Comparison of ENCODE assay signal across 1 cellular context in the genomic region with DNA sequence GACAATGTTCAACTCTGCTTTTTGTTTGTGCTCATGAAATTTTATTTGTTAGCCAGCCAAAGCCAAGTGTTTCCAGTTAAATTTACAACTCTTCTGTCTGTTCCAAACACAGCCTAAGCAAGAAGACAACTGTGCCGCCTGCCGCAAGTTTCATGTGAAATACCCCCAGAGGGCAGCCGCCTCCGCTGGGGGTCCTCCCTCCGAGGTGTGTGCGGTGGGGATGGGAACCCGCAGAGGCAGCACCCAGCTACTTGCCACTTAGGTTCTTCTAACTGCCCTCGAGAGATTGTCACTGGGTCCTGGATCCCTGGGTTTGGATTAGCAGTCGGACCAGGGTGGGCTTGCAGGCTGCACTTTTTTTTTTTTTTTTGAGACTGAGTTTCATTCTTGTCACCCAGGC.
TF ChIP-seq lines count a peak whose summit lies in the region.

No MANE protein-coding gene starts in this region.

TF ChIP-seq in WTC11, 78 proteins besides CTCF, POLR2A, EP300 and RAD21 (continued from another document):
- TF ChIP-seq, protein P1, sequence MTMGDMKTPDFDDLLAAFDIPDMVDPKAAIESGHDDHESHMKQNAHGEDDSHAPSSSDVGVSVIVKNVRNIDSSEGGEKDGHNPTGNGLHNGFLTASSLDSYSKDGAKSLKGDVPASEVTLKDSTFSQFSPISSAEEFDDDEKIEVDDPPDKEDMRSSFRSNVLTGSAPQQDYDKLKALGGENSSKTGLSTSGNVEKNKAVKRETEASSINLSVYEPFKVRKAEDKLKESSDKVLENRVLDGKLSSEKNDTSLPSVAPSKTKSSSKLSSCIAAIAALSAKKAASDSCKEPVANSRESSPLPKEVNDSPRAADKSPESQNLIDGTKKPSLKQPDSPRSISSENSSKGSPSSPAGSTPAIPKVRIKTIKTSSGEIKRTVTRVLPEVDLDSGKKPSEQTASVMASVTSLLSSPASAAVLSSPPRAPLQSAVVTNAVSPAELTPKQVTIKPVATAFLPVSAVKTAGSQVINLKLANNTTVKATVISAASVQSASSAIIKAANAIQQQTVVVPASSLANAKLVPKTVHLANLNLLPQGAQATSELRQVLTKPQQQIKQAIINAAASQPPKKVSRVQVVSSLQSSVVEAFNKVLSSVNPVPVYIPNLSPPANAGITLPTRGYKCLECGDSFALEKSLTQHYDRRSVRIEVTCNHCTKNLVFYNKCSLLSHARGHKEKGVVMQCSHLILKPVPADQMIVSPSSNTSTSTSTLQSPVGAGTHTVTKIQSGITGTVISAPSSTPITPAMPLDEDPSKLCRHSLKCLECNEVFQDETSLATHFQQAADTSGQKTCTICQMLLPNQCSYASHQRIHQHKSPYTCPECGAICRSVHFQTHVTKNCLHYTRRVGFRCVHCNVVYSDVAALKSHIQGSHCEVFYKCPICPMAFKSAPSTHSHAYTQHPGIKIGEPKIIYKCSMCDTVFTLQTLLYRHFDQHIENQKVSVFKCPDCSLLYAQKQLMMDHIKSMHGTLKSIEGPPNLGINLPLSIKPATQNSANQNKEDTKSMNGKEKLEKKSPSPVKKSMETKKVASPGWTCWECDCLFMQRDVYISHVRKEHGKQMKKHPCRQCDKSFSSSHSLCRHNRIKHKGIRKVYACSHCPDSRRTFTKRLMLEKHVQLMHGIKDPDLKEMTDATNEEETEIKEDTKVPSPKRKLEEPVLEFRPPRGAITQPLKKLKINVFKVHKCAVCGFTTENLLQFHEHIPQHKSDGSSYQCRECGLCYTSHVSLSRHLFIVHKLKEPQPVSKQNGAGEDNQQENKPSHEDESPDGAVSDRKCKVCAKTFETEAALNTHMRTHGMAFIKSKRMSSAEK (CRISPR knock-in tag; IDR thresholded peaks at IDR 0.05; ENCODE audit: borderline replicate concordance): no peak
- TF ChIP-seq, protein P2, sequence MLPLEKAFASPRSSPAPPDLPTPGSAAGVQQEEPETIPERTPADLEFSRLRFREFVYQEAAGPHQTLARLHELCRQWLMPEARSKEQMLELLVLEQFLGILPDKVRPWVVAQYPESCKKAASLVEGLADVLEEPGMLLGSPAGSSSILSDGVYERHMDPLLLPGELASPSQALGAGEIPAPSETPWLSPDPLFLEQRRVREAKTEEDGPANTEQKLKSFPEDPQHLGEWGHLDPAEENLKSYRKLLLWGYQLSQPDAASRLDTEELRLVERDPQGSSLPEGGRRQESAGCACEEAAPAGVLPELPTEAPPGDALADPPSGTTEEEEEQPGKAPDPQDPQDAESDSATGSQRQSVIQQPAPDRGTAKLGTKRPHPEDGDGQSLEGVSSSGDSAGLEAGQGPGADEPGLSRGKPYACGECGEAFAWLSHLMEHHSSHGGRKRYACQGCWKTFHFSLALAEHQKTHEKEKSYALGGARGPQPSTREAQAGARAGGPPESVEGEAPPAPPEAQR (CRISPR knock-in tag; IDR thresholded peaks at IDR 0.05): no peak
- no peak for TF ChIP-seq ELF4 (CRISPR knock-in tag; IDR thresholded peaks at IDR 0.05; ENCODE audit: low read depth)
- no peak for TF ChIP-seq ZBTB21 (CRISPR knock-in tag; IDR thresholded peaks at IDR 0.05; ENCODE audit: borderline replicate concordance)
- TF ChIP-seq, protein P3, sequence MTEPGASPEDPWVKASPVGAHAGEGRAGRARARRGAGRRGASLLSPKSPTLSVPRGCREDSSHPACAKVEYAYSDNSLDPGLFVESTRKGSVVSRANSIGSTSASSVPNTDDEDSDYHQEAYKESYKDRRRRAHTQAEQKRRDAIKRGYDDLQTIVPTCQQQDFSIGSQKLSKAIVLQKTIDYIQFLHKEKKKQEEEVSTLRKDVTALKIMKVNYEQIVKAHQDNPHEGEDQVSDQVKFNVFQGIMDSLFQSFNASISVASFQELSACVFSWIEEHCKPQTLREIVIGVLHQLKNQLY (CRISPR knock-in tag; IDR thresholded peaks at IDR 0.05): no peak
- TF ChIP-seq RELA (CRISPR knock-in tag; IDR thresholded peaks at IDR 0.05; ENCODE audit: borderline replicate concordance): no peak
TF ChIP-seq in WTC11: peak in this region for 0.
